11 cellular contexts compared by ENCODE assay signal in genomic region chr3:138890555-138891187, GRCh38. TPM values are rescaled to one million over a fixed set of nuclear protein-coding genes. Genes with fewer than 3 reads are reported as not detected.
DNase-seq lines count a peak whose midpoint lies in the region; ATAC-seq and TF ChIP-seq lines count a peak whose summit lies in the region.
"Had no signal": no experiment of that assay in that cellular context is flagged by ENCODE, and none has a peak within 500 bp of the region (broad histone marks: within the 10 kb centered on the region; RNA-seq: fewer than 3 reads in every experiment).

No MANE protein-coding gene starts in this region.

- peak; percentile 20 for DNase-seq in GM06990 (ENCODE audit: extremely low read depth, insufficient read length)
- DNase-seq in activated naive CD8-positive, alpha-beta T cell treated with anti-CD3 and anti-CD28 coated beads, Interleukin-2, amount 50 U/mL, for 24 hours: no peak
- no peak for DNase-seq in left lobe of liver (ENCODE audit: low spot score)
- DNase-seq in H4 (ENCODE audit: low spot score): no peak
- no peak for DNase-seq in COLO668 (lab: John Stamatoyannopoulos, UW; ENCODE audit: unreplicated experiment)
- DNase-seq: amygdala, C1 segment of cervical spinal cord, NCI-H1930 had no signal

- H3K4me3 Mint-ChIP-seq in activated naive CD8-positive, alpha-beta T cell treated with anti-CD3 and anti-CD28 coated beads, Interleukin-2, amount 50 U/mL, for 24 hours: no peak overlapping the region

- no peak overlapping the region for H3K4me3 ChIP-seq in GM06990 (replicated peaks; ENCODE audit: low read depth, low read length)

- no peaks in the 10 kb centered on the region for H3K36me3 Mint-ChIP-seq in activated naive CD8-positive, alpha-beta T cell treated with anti-CD3 and anti-CD28 coated beads, Interleukin-2, amount 50 U/mL, for 24 hours (ENCODE audit: low read depth)

- no peaks in the 10 kb centered on the region for H3K9me3 Mint-ChIP-seq in activated naive CD8-positive, alpha-beta T cell treated with anti-CD3 and anti-CD28 coated beads, Interleukin-2, amount 50 U/mL, for 24 hours

- no peaks in the 10 kb centered on the region for H3K27me3 ChIP-seq in GM06990 (replicated peaks; ENCODE audit: control insufficient read depth, insufficient read depth, low read length)

- peaks cover 5% of the 10 kb centered on the region for H3K27me3 Mint-ChIP-seq in activated naive CD8-positive, alpha-beta T cell treated with anti-CD3 and anti-CD28 coated beads, Interleukin-2, amount 50 U/mL, for 24 hours

- H3K36me3 ChIP-seq in GM06990 (ENCODE audit: control insufficient read depth, insufficient read depth, low read length): no peaks in the 10 kb centered on the region

- peak; percentile 80 for ATAC-seq in GM21526 (IDR thresholded peaks at IDR 0.05; ENCODE audit: low FRiP score, unreplicated experiment)
- peak; percentile 63 for ATAC-seq in HG03558 (IDR thresholded peaks at IDR 0.05; ENCODE audit: extremely low read depth, unreplicated experiment)
- peak; percentile 75 for ATAC-seq in activated naive CD8-positive, alpha-beta T cell treated with anti-CD3 and anti-CD28 coated beads, Interleukin-2, amount 50 U/mL, for 24 hours
- no peak for ATAC-seq in GM18873 (IDR thresholded peaks at IDR 0.05; ENCODE audit: low FRiP score, unreplicated experiment)
- ATAC-seq in left lobe of liver: no peak

- TF ChIP-seq CTCF in GM06990 (IDR thresholded peaks at IDR 0.05; ENCODE audit: insufficient read depth, low read length, poor library complexity, severe bottlenecking): no peak

- H3K27ac Mint-ChIP-seq in activated naive CD8-positive, alpha-beta T cell treated with anti-CD3 and anti-CD28 coated beads, Interleukin-2, amount 50 U/mL, for 24 hours: peak overlapping the region; percentile 60

- H3K4me1 Mint-ChIP-seq in activated naive CD8-positive, alpha-beta T cell treated with anti-CD3 and anti-CD28 coated beads, Interleukin-2, amount 50 U/mL, for 24 hours: peaks cover 13% of the 10 kb centered on the region

RNA-seq across cellular contexts. Expression of gene PIK3CB, which starts 55.9 kb away (rescaled TPM):
- total RNA-seq in left lobe of liver: 14.4 TPM
- 5.3 and 6.1 TPM in 2 replicates for total RNA-seq in H4 (2014; rRNA removed; shearing (Covaris generic))

RNA-seq across cellular contexts. Expression of gene FOXL2, which starts 56.3 kb away (rescaled TPM):
- total RNA-seq in left lobe of liver: 0.10 TPM
- total RNA-seq in H4 (2014; rRNA removed; shearing (Covaris generic)): 0.06 and 0.14 TPM in 2 replicates

RNA-seq across cellular contexts. Expression of gene FOXL2NB, which starts 56.3 kb away (rescaled TPM):
- not detected for total RNA-seq in left lobe of liver
- total RNA-seq in H4 (2014; rRNA removed; shearing (Covaris generic)): 1.9 and 3.4 TPM in 2 replicates

Comparison
In these comparisons a context has a peak if more than half of its experiments do, and no peak if none do; other contexts are left out.
1. ATAC-seq: peak in GM21526 (single experiment), HG03558 (single experiment) and activated naive CD8-positive, alpha-beta T cell treated with anti-CD3 and anti-CD28 coated beads, Interleukin-2, amount 50 U/mL, for 24 hours (single experiment); none in GM18873 (single experiment) and left lobe of liver (single experiment).